12 cellular contexts compared by ENCODE assay signal in the genomic region with DNA sequence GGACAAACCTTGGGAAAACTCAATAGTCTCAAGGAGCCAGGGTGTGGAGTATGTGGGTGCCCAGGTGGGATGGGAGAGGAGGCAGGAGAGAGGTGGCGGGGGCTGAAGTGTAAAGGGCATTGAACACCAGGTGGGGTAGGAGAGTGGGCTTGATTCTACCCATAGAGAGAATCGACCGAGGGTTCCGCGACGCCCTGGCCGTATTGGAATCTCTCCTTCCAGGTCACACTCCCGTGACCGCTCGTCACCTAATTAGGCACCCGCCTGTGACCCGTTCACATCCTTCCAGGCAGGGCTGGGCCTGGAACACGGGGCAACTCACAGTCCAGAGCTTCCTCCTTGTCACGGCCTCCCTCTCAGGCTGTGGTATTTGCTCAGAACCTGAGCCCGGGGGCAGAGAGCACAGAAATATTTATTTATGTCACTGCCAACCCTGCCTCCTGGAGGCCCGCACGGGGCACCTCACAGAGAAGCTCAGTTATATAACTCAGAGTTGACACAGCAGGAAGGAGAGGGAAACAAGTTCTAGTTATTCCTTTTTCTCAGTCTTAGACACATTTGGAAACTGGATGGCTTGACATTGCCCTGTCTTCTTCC. TPM values are rescaled to one million over a fixed set of nuclear protein-coding genes. Genes with fewer than 3 reads are reported as not detected.
DNase-seq lines count a peak whose midpoint lies in the region; ATAC-seq, FAIRE-seq and TF ChIP-seq lines count a peak whose summit lies in the region.
"Had no signal": no experiment of that assay in that cellular context is flagged by ENCODE, and none has a peak within 500 bp of the region (broad histone marks: within the 10 kb centered on the region; RNA-seq: fewer than 3 reads in every experiment).

No MANE protein-coding gene starts in this region.

- POLR2A ChIA-PET in activated CD4-positive, alpha-beta T cell treated with anti-CD3 and anti-CD28 coated beads, Interleukin-2, amount 10 ng/mL, durations not matched to agents 7 days and 5 days (lab: Charles Lee) = no interaction called here
- POLR2A ChIA-PET in K562 (lab: Yijun Ruan, JAX) = interaction anchor here (0.9 kb wide), 1 partner anchor 10 kb away, joined by 3 read pairs; no protein-coding TSS in a partner anchor

- H3K27ac ChIP-seq in K562 (ENCODE audit: extremely low read depth, low read depth, low read length) (no peak overlapping the region), right lobe of liver (peak overlapping the region; percentile 8 to 92 (median 85)), upper lobe of left lung (peak overlapping the region; percentile 27 to 82 (median 62)), GM23248 (no peak overlapping the region)
- H3K27ac ChIP-seq: SJSA1, thoracic aorta had no signal

- TF ChIP-seq CTCF in K562 (IDR thresholded peaks at IDR 0.05 in 2 of 3, conservative IDR thresholded peaks at IDR 0.05 in 1 of 3; ENCODE audit: insufficient read depth in 2 of 3, low read depth in 1 of 3, low read length in 3 of 3) (peak; percentile 7 to 33 (median 15); a peak in 2 of 6 replicates), right lobe of liver (IDR thresholded peaks at IDR 0.05) (peak; percentile 28 to 32 (median 30)), upper lobe of left lung (IDR thresholded peaks at IDR 0.05) (peak in 3 of 6 experiments; percentile 16 to 40 (median 18))

- no peaks in the 10 kb centered on the region for H3K9me3 Mint-ChIP-seq in activated CD4-positive, alpha-beta T cell treated with anti-CD3 and anti-CD28 coated beads, Interleukin-2, amount 10 ng/mL, durations not matched to agents 7 days and 5 days

- CTCF ChIA-PET in activated CD4-positive, alpha-beta T cell treated with anti-CD3 and anti-CD28 coated beads, Interleukin-2, amount 10 ng/mL, durations not matched to agents 7 days and 5 days (lab: Charles Lee) = no interaction called here
- CTCF ChIA-PET in K562 (lab: Yijun Ruan, JAX; ENCODE audit: low intra/inter-chr PET ratio) = interaction anchor here (1.2 kb wide), 1 partner anchor 263 kb away, joined by 3 read pairs; no protein-coding TSS in a partner anchor

- H4K20me1 ChIP-seq in K562 (replicated peaks; ENCODE audit: control insufficient read depth, insufficient read depth, low read length) = no peaks in the 10 kb centered on the region
- H4K20me1 ChIP-seq in GM23248 (ENCODE audit: insufficient read depth) = no peaks in the 10 kb centered on the region

- H3K9ac ChIP-seq in K562 (ENCODE audit: insufficient read depth in 1 of 2, low read depth in 2 of 2, low read length in 2 of 2) (no peak overlapping the region), GM23248 (no peak overlapping the region)

- no peak overlapping the region for H3K4me3 Mint-ChIP-seq in activated CD4-positive, alpha-beta T cell treated with anti-CD3 and anti-CD28 coated beads, Interleukin-2, amount 10 ng/mL, durations not matched to agents 7 days and 5 days

- peak overlapping the region; percentile 41 for H3K27ac Mint-ChIP-seq in activated CD4-positive, alpha-beta T cell treated with anti-CD3 and anti-CD28 coated beads, Interleukin-2, amount 10 ng/mL, durations not matched to agents 7 days and 5 days

- H3K36me3 Mint-ChIP-seq in activated CD4-positive, alpha-beta T cell treated with anti-CD3 and anti-CD28 coated beads, Interleukin-2, amount 10 ng/mL, durations not matched to agents 7 days and 5 days (ENCODE audit: low read depth) = no peaks in the 10 kb centered on the region

- H3K9me1 ChIP-seq in K562 (ENCODE audit: control insufficient read depth, insufficient read depth, low read length) = no peaks in the 10 kb centered on the region

- BruUV-seq in K562 (replicated peaks; lab: Mats Ljungman, UMichigan) = no TSS peak

- H3K4me1 Mint-ChIP-seq in activated CD4-positive, alpha-beta T cell treated with anti-CD3 and anti-CD28 coated beads, Interleukin-2, amount 10 ng/mL, durations not matched to agents 7 days and 5 days = peaks cover 6% of the 10 kb centered on the region

- 0 out of 4 replicates have a peak, but pooled peaks of 1 of the 2 experiments have one; percentile 5 for TF ChIP-seq RAD21 in K562 (CRISPR knock-in tag; conservative IDR thresholded peaks at IDR 0.05 in 1 of 2, IDR thresholded peaks at IDR 0.05 in 1 of 2)

- H2AFZ ChIP-seq in K562 (ENCODE audit: low read depth, low read length) = no peak overlapping the region
- H2AFZ ChIP-seq in GM23248 = no peak overlapping the region

- no peak for TF ChIP-seq POLR2A in K562 (conservative IDR thresholded peaks at IDR 0.05)
- no peak for TF ChIP-seq POLR2A in right lobe of liver (IDR thresholded peaks at IDR 0.05)
- no peak for TF ChIP-seq POLR2A in upper lobe of left lung (IDR thresholded peaks at IDR 0.05)

- TF ChIP-seq EP300 in K562 (IDR thresholded peaks at IDR 0.05; ENCODE audit: low read length) = no peak
- TF ChIP-seq EP300 in upper lobe of left lung (IDR thresholded peaks at IDR 0.05) = no peak

- H3K36me3 ChIP-seq in K562 (ENCODE audit: control insufficient read depth, insufficient read depth, low read length) = no peaks in the 10 kb centered on the region
- H3K36me3 ChIP-seq in right lobe of liver = no peaks in the 10 kb centered on the region
- no peaks in the 10 kb centered on the region for H3K36me3 ChIP-seq in upper lobe of left lung
- no peaks in the 10 kb centered on the region for H3K36me3 ChIP-seq in GM23248 (ENCODE audit: low read depth)
- H3K36me3 ChIP-seq: SJSA1, thoracic aorta had no signal

- ATAC-seq in K562 = peak; percentile 63
- ATAC-seq in right lobe of liver = peak; percentile 97 to 99 (median 98)
- ATAC-seq in upper lobe of left lung (ENCODE audit: low FRiP score in 2 of 2) = peak; percentile 50 to 92
- no peak for ATAC-seq in HG02763 (IDR thresholded peaks at IDR 0.05; ENCODE audit: unreplicated experiment)

- in situ Hi-C loops in K562 (cut with MboI) = no loop called here
- in situ Hi-C loops in GM23248 (cut with MboI) = no loop called here

- H3K4me1 ChIP-seq in K562 (replicated peaks in 1 of 2; ENCODE audit: control insufficient read depth in 2 of 2, insufficient read depth in 2 of 2, low read length in 2 of 2) = peaks cover 0 to 5% of the 10 kb centered on the region in 2 experiments; a peak in 1 of 5 replicates
- H3K4me1 ChIP-seq in right lobe of liver = peaks cover 0 to 25% (median 10%) of the 10 kb centered on the region in 4 donors
- H3K4me1 ChIP-seq in upper lobe of left lung = peaks cover 0 to 14% (median 0%) of the 10 kb centered on the region in 4 donors
- H3K4me1 ChIP-seq in GM23248 (ENCODE audit: insufficient read depth) = no peaks in the 10 kb centered on the region

- H3K27me3 ChIP-seq in K562 (ENCODE audit: control insufficient read depth in 2 of 2, insufficient read depth in 2 of 2, low read length in 2 of 2) = peaks cover 33 to 50% of the 10 kb centered on the region in 2 experiments
- no peaks in the 10 kb centered on the region for H3K27me3 ChIP-seq in right lobe of liver
- H3K27me3 ChIP-seq in upper lobe of left lung = no peaks in the 10 kb centered on the region
- H3K27me3 ChIP-seq in GM23248 (replicated peaks; ENCODE audit: insufficient read depth) = no peaks in the 10 kb centered on the region
- H3K27me3 ChIP-seq: SJSA1 had no signal

- H3K9me2 ChIP-seq in GM23248 (ENCODE audit: insufficient read depth) = no peaks in the 10 kb centered on the region

- H3K4me3 ChIP-seq in K562 = no peak overlapping the region
- H3K4me3 ChIP-seq in right lobe of liver = no peak overlapping the region
- no peak overlapping the region for H3K4me3 ChIP-seq in upper lobe of left lung
- no peak overlapping the region for H3K4me3 ChIP-seq in GM23248
- H3K4me3 ChIP-seq: SJSA1, thoracic aorta had no signal

- H3F3A ChIP-seq in GM23248 (ENCODE audit: insufficient read depth) = no peaks in the 10 kb centered on the region

- peak; percentile 23 for FAIRE-seq in K562 (lab: Jason Lieb, UNC)
- FAIRE-seq: GM18507 had no signal

- H3K4me2 ChIP-seq in K562 (ENCODE audit: insufficient read depth, low read length) (no peak overlapping the region), GM23248 (ENCODE audit: unreplicated experiment) (no peak overlapping the region)

- no peak for DNase-seq in activated CD4-positive, alpha-beta T cell treated with anti-CD3 and anti-CD28 coated beads, Interleukin-2, amount 10 ng/mL, durations not matched to agents 7 days and 5 days
- DNase-seq in activated CD4-positive, alpha-beta T cell treated with anti-CD3 and anti-CD28 coated beads, Interleukin-2, amount 50 U/mL, for 48 hours = no peak
- DNase-seq in K562 (ENCODE audit: extremely low read depth in 1 of 4, low spot score in 3 of 4) (no peak), right lobe of liver (peak; percentile 76 to 92 (median 91)), upper lobe of left lung (peak in 1 of 2 donors; percentile 88), GM23248 (no peak), hippocampal formation (lab: John Stamatoyannopoulos, UW) (no peak)
- DNase-seq: dermis blood vessel endothelial cell had no signal

- H3K9me3 ChIP-seq in K562 (replicated peaks; ENCODE audit: control insufficient read depth, insufficient read depth, low read depth, low read length) (no peaks in the 10 kb centered on the region), right lobe of liver (no peaks in the 10 kb centered on the region), upper lobe of left lung (no peaks in the 10 kb centered on the region), GM23248 (ENCODE audit: low read depth) (no peaks in the 10 kb centered on the region)
- H3K9me3 ChIP-seq: SJSA1, thoracic aorta had no signal

- peaks cover 2% of the 10 kb centered on the region for H3K27me3 Mint-ChIP-seq in activated CD4-positive, alpha-beta T cell treated with anti-CD3 and anti-CD28 coated beads, Interleukin-2, amount 10 ng/mL, durations not matched to agents 7 days and 5 days

- WGBS in K562 (ENCODE audit: insufficient coverage, low coverage, missing lambda C conversion rate) = 4% methylated on average over 17 of the region's 17 CpGs
- 16% methylated on average over 6 of the region's 17 CpGs for whole genome bisulfite sequencing in right lobe of liver (ENCODE audit: insufficient coverage, low coverage, low lambda C conversion rate, missing lambda C conversion rate)
- WGBS in upper lobe of left lung, 2 donors = 30 to 41% methylated on average over 14 to 17 of the region's 17 CpGs
- WGBS in GM23248 (ENCODE audit: low coverage in 1 of 2, low lambda C conversion rate in 2 of 2, missing lambda C conversion rate in 2 of 2), 2 experiments = 78 to 84% methylated on average over 17 of the region's 17 CpGs

- no peaks in the 10 kb centered on the region for H3K79me2 ChIP-seq in K562 (ENCODE audit: control insufficient read depth, insufficient read depth, low read length)
- H3K79me2 ChIP-seq in GM23248 (ENCODE audit: insufficient read depth) = no peaks in the 10 kb centered on the region

- intact Hi-C loops in K562 (cut with micrococcal nuclease) (no loop called here), right lobe of liver (cut with DNase I) (no loop called here)

RNA-seq across cellular contexts. Expression of gene NCMAP, which starts 12.0 kb away (rescaled TPM):
- total RNA-seq in activated CD4-positive, alpha-beta T cell treated with anti-CD3 and anti-CD28 coated beads, Interleukin-2, amount 10 ng/mL, durations not matched to agents 7 days and 5 days = not detected
- not detected in 2 replicates for total RNA-seq in K562 (2011; cell fraction: chromatin; rRNA removed; ENCODE audit: low replicate concordance)
- total RNA-seq in K562 (2011; cell fraction: nucleolus; rRNA removed) = not detected in 2 replicates
- total RNA-seq in K562 (2011; cell fraction: nucleoplasm; rRNA removed) = not detected in 2 replicates
- total RNA-seq in K562 (2014; rRNA removed) = not detected in 2 replicates
- total RNA-seq in K562 (2014; rRNA removed; fragmentation: Illumina TruSeq; extraction: Trizol) = not detected in 2 replicates
- not detected in 2 replicates for total RNA-seq in K562 (2015; rRNA removed; fragmentation: Illumina TruSeq; extraction: Trizol)
- total RNA-seq in K562 (2021) = not detected in 2 replicates
- polyA plus RNA-seq in K562 (2011; rRNA removed) = not detected in 2 replicates
- polyA plus RNA-seq in K562 (2011; cell fraction: cytosol; rRNA removed) = 0.01 TPM in 1 of 2 replicates, not detected in the other
- not detected in 2 replicates for polyA plus RNA-seq in K562 (2011; cell fraction: nucleus; rRNA removed)
- 0.03 TPM in 1 of 2 replicates, not detected in the other for polyA plus RNA-seq in K562 (2012)
- polyA plus RNA-seq in K562 (2014; fragmentation: Illumina TruSeq; extraction: Trizol) = not detected in 2 replicates
- under 1 TPM in 1 of 2 experiments, not detected in 1; 0.03 TPM for polyA plus RNA-seq in K562 (2014; fragmentation: Nextera tagmentation; extraction: Ambion mirVana)
- polyA plus RNA-seq in K562 (2014; rRNA removed) = not detected in 2 replicates
- polyA minus RNA-seq in K562 (2011; rRNA and poly(A)+ RNA removed) = not detected in 2 replicates
- not detected in 2 replicates for polyA minus RNA-seq in K562 (2011; cell fraction: cytosol; rRNA and poly(A)+ RNA removed)
- polyA minus RNA-seq in K562 (2011; cell fraction: nucleus; rRNA and poly(A)+ RNA removed) = not detected in 2 replicates
- total RNA-seq in right lobe of liver = 1 to 10 TPM in 3 of 6 experiments, under 1 TPM in 3; 0.81 to 2.6 (median 0.99) TPM
- 10 to 100 TPM in 1 of 6 donors, 1 to 10 TPM in 5; 3.3 to 12.8 (median 7.3) TPM for total RNA-seq in upper lobe of left lung
- not detected in 2 replicates for total RNA-seq in GM23248 (2014; rRNA removed; shearing (Covaris generic))
- polyA plus RNA-seq in GM23248 (2016; fragmentation: Nextera tagmentation; extraction: Ambion mirVana) = not detected in 2 replicates
- total RNA-seq: dermis blood vessel endothelial cell had no signal

Comparison
In these comparisons a context has a peak if more than half of its experiments do, and no peak if none do; other contexts are left out.
1. DNase-seq: peak in right lobe of liver (3 of 3); none in activated CD4-positive, alpha-beta T cell treated with anti-CD3 and anti-CD28 coated beads, Interleukin-2, amount 10 ng/mL, durations not matched to agents 7 days and 5 days (single experiment), activated CD4-positive, alpha-beta T cell treated with anti-CD3 and anti-CD28 coated beads, Interleukin-2, amount 50 U/mL, for 48 hours (0 of 2), K562 (0 of 4), GM23248 (single experiment) and hippocampal formation (0 of 2).
2. H3K27ac ChIP-seq: peak in right lobe of liver (3 of 3) and upper lobe of left lung (4 of 4); none in K562 (single experiment) and GM23248 (single experiment).